ENCODE assay signal across 15 cellular contexts in the genomic region with DNA sequence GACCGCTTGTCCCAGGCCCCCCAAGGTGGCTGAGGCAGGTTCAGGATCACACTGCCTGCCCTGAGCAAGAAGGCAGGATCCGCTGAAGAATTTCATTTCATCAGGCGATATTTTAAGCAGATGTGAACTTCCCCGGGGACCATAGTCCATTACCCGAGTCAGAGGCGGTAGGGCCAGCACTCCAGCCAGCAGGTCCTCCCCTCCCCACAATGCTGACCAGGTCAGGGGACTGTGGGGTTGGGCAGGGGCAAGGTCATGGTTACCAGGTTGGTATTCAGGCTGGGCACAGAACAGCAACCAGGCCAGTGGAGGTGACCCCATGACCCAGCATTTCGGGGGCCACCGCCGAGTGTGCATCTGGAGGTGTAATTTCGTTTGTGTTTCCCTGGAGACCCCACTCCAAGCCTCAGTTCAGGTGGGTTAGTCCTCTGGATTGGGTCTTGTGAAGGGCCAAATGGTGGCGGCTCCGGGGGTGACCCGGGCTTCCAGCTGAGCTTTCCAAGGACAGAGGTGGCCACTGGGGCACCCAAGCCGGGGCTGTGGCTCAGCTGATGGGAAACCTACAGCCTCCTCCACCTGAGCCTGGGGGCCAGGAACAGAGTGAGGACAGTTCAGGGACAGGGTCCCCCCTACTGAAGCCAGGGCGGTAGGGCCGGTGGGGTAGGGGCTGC. TPM values are rescaled to one million over a fixed set of nuclear protein-coding genes. Genes with fewer than 3 reads are reported as not detected.
DNase-seq lines count a peak whose midpoint lies in the region; ATAC-seq and TF ChIP-seq lines count a peak whose summit lies in the region.
"Had no signal": no experiment of that assay in that cellular context is flagged by ENCODE, and none has a peak within 500 bp of the region (broad histone marks: within the 10 kb centered on the region; RNA-seq: fewer than 3 reads in every experiment).

No MANE protein-coding gene starts in this region.

- intact Hi-C loops in Right ventricle myocardium inferior (cut with DNase I), result loop anchor here (5.0 kb wide), 1 partner anchor 101 kb away; no protein-coding TSS in a partner anchor
- intact Hi-C loops in cardiac septum (cut with DNase I), result loop anchor here (2.0 kb wide), 1 partner anchor 277 kb away; no protein-coding TSS in a partner anchor
- intact Hi-C loops in left cardiac atrium (cut with DNase I), result loop anchor here in 1 of 2 donors (10.0 kb wide), 1 partner anchor 213 kb away; no protein-coding TSS in a partner anchor
- intact Hi-C loops in aorta (cut with DNase I), result loop anchor here (2.0 to 5.0 kb wide), 2 partner anchors 55 to 116 kb away; no protein-coding TSS in a partner anchor

- no peak for TF ChIP-seq CTCF in osteocyte (IDR thresholded peaks at IDR 0.05)

- H3K4me1 ChIP-seq in aorta (ENCODE audit: control insufficient read depth in 1 of 2, insufficient read depth in 2 of 2, low read length in 2 of 2), result no peaks in the 10 kb centered on the region

- peaks cover 2% of the 10 kb centered on the region for H3K27me3 Mint-ChIP-seq in osteocyte (ENCODE audit: unreplicated experiment)

- peak overlapping the region; percentile 53 for H3K4me3 Mint-ChIP-seq in osteocyte (ENCODE audit: unreplicated experiment)
- H3K4me3 Mint-ChIP-seq: activated naive CD4-positive, alpha-beta T cell treated with anti-CD3 and anti-CD28 coated beads for 36 hours had no signal

- no peaks in the 10 kb centered on the region for H3K9me3 ChIP-seq in aorta (ENCODE audit: control insufficient read depth, low read length)

- no peaks in the 10 kb centered on the region for H3K36me3 ChIP-seq in aorta (ENCODE audit: control insufficient read depth in 1 of 2, insufficient read depth in 2 of 2, low read length in 1 of 2)
- H3K36me3 ChIP-seq: SJSA1 had no signal

- H3K36me3 Mint-ChIP-seq in osteocyte (ENCODE audit: unreplicated experiment), result no peaks in the 10 kb centered on the region

- H3K27me3 ChIP-seq in aorta (ENCODE audit: control insufficient read depth in 1 of 2, insufficient read depth in 2 of 2, low read length in 1 of 2), result no peaks in the 10 kb centered on the region

- H3K27ac ChIP-seq in aorta (ENCODE audit: low read depth in 1 of 2, low read length in 2 of 2), result peak overlapping the region; percentile 98 to 99
- H3K27ac ChIP-seq: SJSA1 had no signal

- peaks cover 4% of the 10 kb centered on the region for H3K4me1 Mint-ChIP-seq in osteocyte (ENCODE audit: unreplicated experiment)

- 4 to 7% methylated on average over 16 of the region's 16 CpGs for WGBS in aorta, 2 donors

- H3K9me3 Mint-ChIP-seq in osteocyte (ENCODE audit: unreplicated experiment), result no peaks in the 10 kb centered on the region
- H3K9me3 Mint-ChIP-seq: activated naive CD4-positive, alpha-beta T cell treated with anti-CD3 and anti-CD28 coated beads for 36 hours; dendritic cell treated with granulocyte-macrophage colony-stimulating factor and Interleukin-4, amounts not matched to agents 40 ng/mL and 50 ng/mL, for 4 days had no signal

- DNase-seq in Right ventricle myocardium inferior (ENCODE audit: missing footprints) (peak; percentile 32), cardiac septum (ENCODE audit: low spot score) (no peak), left cardiac atrium (peak; percentile 7), osteocyte (ENCODE audit: extremely low spot score, unreplicated experiment) (no peak), aorta (peak; percentile 48 to 71), germinal center (ENCODE audit: low spot score) (no peak), NCI-H82 (lab: John Stamatoyannopoulos, UW) (no peak), DMS153 treated with DMSO at 0.1 percent for 48 hours (lab: John Stamatoyannopoulos, UW; ENCODE audit: unreplicated experiment) (no peak)
- DNase-seq: activated CD8-positive, alpha-beta memory T cell treated with anti-CD3 and anti-CD28 coated beads for 24 hours; activated naive CD4-positive, alpha-beta T cell treated with anti-CD3 and anti-CD28 coated beads for 36 hours; GF-D8; NCI-H1105 treated with DMSO at 0.1 percent for 48 hours; stimulated activated naive CD4-positive, alpha-beta T cell had no signal

- no peak overlapping the region for H3K27ac Mint-ChIP-seq in osteocyte (ENCODE audit: unreplicated experiment)
- H3K27ac Mint-ChIP-seq: activated naive CD4-positive, alpha-beta T cell treated with anti-CD3 and anti-CD28 coated beads for 36 hours; dendritic cell treated with granulocyte-macrophage colony-stimulating factor and Interleukin-4, amounts not matched to agents 40 ng/mL and 50 ng/mL, for 4 days had no signal

- H3K4me3 ChIP-seq in aorta (ENCODE audit: low read length in 2 of 2), result peak overlapping the region; percentile 90 to 94

- ATAC-seq in Right ventricle myocardium inferior (no peak), left cardiac atrium (no peak), aorta (ENCODE audit: low FRiP score) (no peak)

RNA-seq across cellular contexts. Expression of gene PRDM16, which starts 2.6 kb away (rescaled TPM):
- total RNA-seq in Right ventricle myocardium inferior, result 12.8 TPM
- total RNA-seq in cardiac septum, result 12.9 TPM
- total RNA-seq in left cardiac atrium, result 1 to 10 TPM in 1 of 2 donors, under 1 TPM in 1; 0.99 to 1.2 TPM
- 7.1 and 7.4 TPM in 2 replicates for total RNA-seq in osteocyte
- 10 to 100 TPM; 61.9 to 80.7 TPM for total RNA-seq in aorta
- polyA plus RNA-seq in aorta, result 10 to 100 TPM in 1 of 2 donors, 1 to 10 TPM in 1; 5.0 to 21.1 TPM

RNA-seq across cellular contexts. Expression of gene ACTRT2, which starts 50.4 kb away (rescaled TPM):
- not detected for total RNA-seq in Right ventricle myocardium inferior
- not detected for total RNA-seq in cardiac septum
- not detected for total RNA-seq in left cardiac atrium
- total RNA-seq in osteocyte, result not detected in 2 replicates
- not detected for total RNA-seq in aorta
- not detected for polyA plus RNA-seq in aorta
- total RNA-seq: activated naive CD4-positive, alpha-beta T cell treated with anti-CD3 and anti-CD28 coated beads for 36 hours; SJSA1 had no signal

Comparison
In these comparisons a context has a peak if more than half of its experiments do, and no peak if none do; other contexts are left out.
1. DNase-seq: peak in Right ventricle myocardium inferior (single experiment), left cardiac atrium (single experiment) and aorta (2 of 2); none in cardiac septum (single experiment), osteocyte (single experiment), germinal center (single experiment), NCI-H82 (single experiment) and DMS153 treated with DMSO at 0.1 percent for 48 hours (single experiment).